Comparison of ENCODE assay signal across 8 cellular contexts in genomic region chr20:1119128-1119505, GRCh38. TPM values are rescaled to one million over a fixed set of nuclear protein-coding genes. Genes with fewer than 3 reads are reported as not detected.
DNase-seq lines count a peak whose midpoint lies in the region; ATAC-seq and TF ChIP-seq lines count a peak whose summit lies in the region.

No MANE protein-coding gene starts in this region.

- H3K27me3 ChIP-seq in Loucy (ENCODE audit: insufficient read depth, low read length, poor library complexity, severe bottlenecking) (no peaks in the 10 kb centered on the region), ectodermal cell (ENCODE audit: control insufficient read depth, insufficient read depth, low read length, poor library complexity, severe bottlenecking) (no peaks in the 10 kb centered on the region)

- H2AFZ ChIP-seq in Loucy (ENCODE audit: low read length) = peak overlapping the region; percentile 84; the same call in 1 of the 2 replicates

- H3K9me3 Mint-ChIP-seq in natural killer cell treated with Interleukin-12 subunit alpha and Interleukin-12 subunit beta and Interleukin-15 and Interleukin-18, amount 100 ng/mL, for 72 hours = peaks cover 3% of the 10 kb centered on the region

- TF ChIP-seq CTCF in C4-2B (conservative IDR thresholded peaks at IDR 0.05) (no peak), Loucy (conservative IDR thresholded peaks at IDR 0.05; ENCODE audit: low read length) (no peak)

- H3K4me3 Mint-ChIP-seq in natural killer cell treated with Interleukin-12 subunit alpha and Interleukin-12 subunit beta and Interleukin-15 and Interleukin-18, amount 100 ng/mL, for 72 hours = peak overlapping the region; percentile 93

- peaks cover 45 to 65% of the 10 kb centered on the region in 2 donors for H3K4me1 Mint-ChIP-seq in natural killer cell treated with Interleukin-12 subunit alpha and Interleukin-12 subunit beta and Interleukin-15 and Interleukin-18, amount 100 ng/mL, for 72 hours (ENCODE audit: low read depth in 2 of 2)

- peak overlapping the region; percentile 99 for H3K4me2 ChIP-seq in Loucy (ENCODE audit: low read depth, low read length, poor library complexity, severe bottlenecking)

- H3K27ac ChIP-seq in C4-2B (peak overlapping the region; percentile 85), ectodermal cell (ENCODE audit: insufficient read depth, low read depth, low read length, poor library complexity, severe bottlenecking) (no peak overlapping the region)

- no peaks in the 10 kb centered on the region for H3F3A ChIP-seq in Loucy (ENCODE audit: low read depth)

- H3K9ac ChIP-seq in Loucy (ENCODE audit: low read depth, low read length, poor library complexity, severe bottlenecking) = peak overlapping the region; percentile 89

- H3K27ac Mint-ChIP-seq in natural killer cell treated with Interleukin-12 subunit alpha and Interleukin-12 subunit beta and Interleukin-15 and Interleukin-18, amount 100 ng/mL, for 72 hours = peak overlapping the region; percentile 62 to 87

- H3K36me3 ChIP-seq in Loucy (ENCODE audit: insufficient read depth, low read length) (no peaks in the 10 kb centered on the region), ectodermal cell (ENCODE audit: control insufficient read depth, insufficient read depth, low read length) (no peaks in the 10 kb centered on the region)

- no peak for ATAC-seq in natural killer cell treated with Interleukin-12 subunit alpha and Interleukin-12 subunit beta and Interleukin-15 and Interleukin-18, amount 100 ng/mL, for 72 hours
- ATAC-seq in GM18502 (IDR thresholded peaks at IDR 0.05; ENCODE audit: poor library complexity, unreplicated experiment) = no peak

- H3K4me1 ChIP-seq in Loucy (ENCODE audit: insufficient read depth, low read length, poor library complexity, severe bottlenecking) = peaks cover 53% of the 10 kb centered on the region
- peaks cover 9% of the 10 kb centered on the region for H3K4me1 ChIP-seq in ectodermal cell (ENCODE audit: control insufficient read depth, insufficient read depth, low read length)

- H3K9me3 ChIP-seq in Loucy (ENCODE audit: insufficient read depth, low read depth, low read length) = no peaks in the 10 kb centered on the region
- no peaks in the 10 kb centered on the region for H3K9me3 ChIP-seq in ectodermal cell (ENCODE audit: control insufficient read depth, low read length)

- H3K36me3 Mint-ChIP-seq in natural killer cell treated with Interleukin-12 subunit alpha and Interleukin-12 subunit beta and Interleukin-15 and Interleukin-18, amount 100 ng/mL, for 72 hours = peaks cover 19% of the 10 kb centered on the region

- WGBS in ectodermal cell, 2 experiments = 10 to 17% methylated on average over 7 of the region's 8 CpGs

- peak overlapping the region; percentile 85 for H3K4me3 ChIP-seq in Loucy (ENCODE audit: low read length, poor library complexity, severe bottlenecking)
- peak overlapping the region; percentile 95 for H3K4me3 ChIP-seq in ectodermal cell (ENCODE audit: insufficient read depth, low read depth, low read length)

- peaks cover 61% of the 10 kb centered on the region for H3K79me2 ChIP-seq in Loucy (ENCODE audit: insufficient read depth, low read length)

- DNase-seq in natural killer cell treated with Interleukin-12 subunit alpha and Interleukin-12 subunit beta and Interleukin-15 and Interleukin-18, amount 100 ng/mL, for 72 hours (ENCODE audit: low spot score) = no peak
- DNase-seq in NCI-H510A treated with DMSO at 0.1 percent for 48 hours (lab: John Stamatoyannopoulos, UW) (no peak), hepatic stellate cell (ENCODE audit: low spot score) (no peak), NCI-H2227 treated with DMSO at 0.1 percent for 48 hours (lab: John Stamatoyannopoulos, UW) (no peak)

- no peaks in the 10 kb centered on the region for H3K9me2 ChIP-seq in Loucy (replicated peaks; ENCODE audit: low read depth, low read length)

- H3K27me3 Mint-ChIP-seq in natural killer cell treated with Interleukin-12 subunit alpha and Interleukin-12 subunit beta and Interleukin-15 and Interleukin-18, amount 100 ng/mL, for 72 hours = no peaks in the 10 kb centered on the region

- H4K20me1 ChIP-seq in Loucy (ENCODE audit: insufficient read depth, low read length, poor library complexity, severe bottlenecking) = peaks cover 40% of the 10 kb centered on the region

RNA-seq across cellular contexts. Expression of gene PSMF1, which starts 0.7 kb away (rescaled TPM):
- 63.5 TPM for polyA plus RNA-seq in ectodermal cell (2013, experiment 1 of 4)
- polyA plus RNA-seq in ectodermal cell (2013, experiment 2 of 4) = 59.0 TPM
- 35.9 TPM for polyA plus RNA-seq in ectodermal cell (2013, experiment 3 of 4)
- 42.0 TPM for polyA plus RNA-seq in ectodermal cell (2013, experiment 4 of 4)
- 100 to 1,000 TPM; 145 to 161 TPM for total RNA-seq in natural killer cell treated with Interleukin-12 subunit alpha and Interleukin-12 subunit beta and Interleukin-15 and Interleukin-18, amount 100 ng/mL, for 72 hours
